ENCODE assay signal across 8 cellular contexts in genomic region chr12:122203301-122203967, GRCh38. TPM values are rescaled to one million over a fixed set of nuclear protein-coding genes. Genes with fewer than 3 reads are reported as not detected.
DNase-seq lines count a peak whose midpoint lies in the region; ATAC-seq and TF ChIP-seq lines count a peak whose summit lies in the region.

B3GNT4 (plus strand) TSS chr12:122203709; CDS start chr12:122204619, 910 bp downstream.

- H3K4me1 ChIP-seq in liver (ENCODE audit: control insufficient read depth in 4 of 4, insufficient read depth in 4 of 4, low read length in 3 of 4), result peaks cover 9 to 20% (median 12%) of the 10 kb centered on the region in 4 donors

- TF ChIP-seq RAD21 in liver (IDR thresholded peaks at IDR 0.05), result no peak

- WGBS in liver, result 2% methylated on average over 78 of the region's 78 CpGs

- ATAC-seq in GM18498 (IDR thresholded peaks at IDR 0.05; ENCODE audit: unreplicated experiment), result no peak

- H3K27me3 ChIP-seq in GM06990 (replicated peaks; ENCODE audit: control insufficient read depth, insufficient read depth, low read length) (peaks cover 2% of the 10 kb centered on the region; the same call in 1 of the 2 replicates), liver (ENCODE audit: control insufficient read depth in 4 of 4, insufficient read depth in 4 of 4, low read length in 3 of 4) (peaks cover 0 to 4% (median 2%) of the 10 kb centered on the region in 4 donors)

- no peak within 1 kb of the TSS for H3K9ac ChIP-seq in liver (ENCODE audit: low read depth in 1 of 2, low read length in 2 of 2)

- DNase-seq in GM06990 (ENCODE audit: extremely low read depth, insufficient read length), result peak; percentile 53
- DNase-seq in NCI-H1092 (lab: John Stamatoyannopoulos, UW), result peak; percentile 10
- peak; percentile 41 for DNase-seq in activated CD4-positive, CD25-positive, alpha-beta regulatory T cell treated with anti-CD3 and anti-CD28 coated beads, Interleukin-2, amount 50 U/mL, for 72 hours
- peak; percentile 73 for DNase-seq in cerebellar cortex (ENCODE audit: low spot score)
- peak; percentile 67 for DNase-seq in stimulated activated CD4-positive, alpha-beta T cell treated with anti-CD3 and anti-CD28 coated beads, Interleukin-4, amount 100 ng/mL, for 24 hours
- DNase-seq in NOMO-1 treated with DMSO at 0.1 percent for 48 hours (lab: John Stamatoyannopoulos, UW; ENCODE audit: unreplicated experiment), result no peak

- H3K36me3 ChIP-seq in GM06990 (ENCODE audit: control insufficient read depth, insufficient read depth, low read length) (peaks cover 4% of the 10 kb centered on the region), liver (ENCODE audit: control insufficient read depth in 4 of 4, insufficient read depth in 3 of 4, low read depth in 1 of 4, low read length in 3 of 4) (peaks cover 2 to 15% (median 7%) of the 10 kb centered on the region in 4 donors)

- H3K4me3 ChIP-seq in GM06990 (replicated peaks; ENCODE audit: low read depth, low read length) (peak within 1 kb of the TSS; percentile 50), liver (ENCODE audit: low read depth in 1 of 3, low read length in 3 of 3) (peak within 1 kb of the TSS in 2 of 3 donors; percentile 52 to 66)

- TF ChIP-seq CTCF in GM06990 (IDR thresholded peaks at IDR 0.05; ENCODE audit: insufficient read depth, low read length, poor library complexity, severe bottlenecking), result no peak
- TF ChIP-seq CTCF in liver (IDR thresholded peaks at IDR 0.05; ENCODE audit: low read depth, low read length, missing input control), result no peak

- H3K9me3 ChIP-seq in liver (ENCODE audit: control insufficient read depth in 4 of 4, low read length in 3 of 4), result no peaks in the 10 kb centered on the region

- no peak within 1 kb of the TSS for H3K27ac ChIP-seq in liver (ENCODE audit: low read depth in 1 of 2, low read length in 2 of 2)

TF ChIP-seq in liver, 16 proteins besides CTCF, POLR2A, EP300 and RAD21:
- TF ChIP-seq EGR1 (IDR thresholded peaks at IDR 0.05; ENCODE audit: low read depth in 2 of 2), result peak; percentile 34 to 61
- TF ChIP-seq MAX (IDR thresholded peaks at IDR 0.05), result no peak
- no peak for TF ChIP-seq RXRA (IDR thresholded peaks at IDR 0.05)

RNA-seq across cellular contexts. Expression of gene B3GNT4, which starts in this region (rescaled TPM):
- not detected for total RNA-seq in liver
- polyA plus RNA-seq in liver, result under 1 TPM; 0.14 to 0.43 TPM
